Comparison of ENCODE assay signal across 7 cellular contexts in the genomic region with DNA sequence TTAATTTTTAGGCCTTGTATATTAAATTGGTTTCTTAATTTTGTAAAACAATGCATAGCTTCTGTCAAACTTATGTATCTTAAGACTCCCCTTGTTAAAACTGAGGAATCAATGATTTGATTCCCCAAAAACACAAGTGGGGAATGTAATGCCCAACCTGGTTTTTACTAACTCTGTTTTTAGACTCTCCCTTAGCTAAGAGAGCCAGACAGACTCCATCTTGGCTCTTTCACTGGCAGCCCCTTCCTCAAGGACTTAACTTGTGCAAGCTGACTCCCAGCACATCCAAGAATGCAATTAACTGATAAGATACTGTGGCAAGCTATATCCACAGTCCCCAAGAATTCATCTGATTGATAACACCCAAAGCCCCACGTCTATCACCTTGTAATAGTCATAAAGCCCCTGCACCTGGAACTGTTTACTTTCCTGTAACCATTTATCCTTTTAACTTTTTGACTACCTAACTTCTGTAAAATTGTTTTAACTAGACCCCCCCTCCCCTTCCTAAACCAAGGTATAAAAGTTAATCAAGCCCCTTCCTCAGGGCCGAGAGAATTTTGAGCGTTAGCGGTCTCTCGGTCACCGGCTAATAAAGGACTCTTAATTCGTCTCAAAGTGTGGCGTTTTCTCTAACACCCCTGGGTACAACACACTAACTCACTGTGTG. TPM values are rescaled to one million over a fixed set of nuclear protein-coding genes. Genes with fewer than 3 reads are reported as not detected.
DNase-seq lines count a peak whose midpoint lies in the region; ATAC-seq and TF ChIP-seq lines count a peak whose summit lies in the region.
"Not testable (repeated sequence)": the region's sequence is repeated elsewhere in the genome, so short reads cannot be mapped to it uniquely, and the experiment has no call there.

No MANE protein-coding gene starts in this region.

- not testable (repeated sequence) for TF ChIP-seq CTCF in GM12875 (IDR thresholded peaks at IDR 0.05; ENCODE audit: borderline replicate concordance, insufficient read depth, low read depth, low read length); Panc1 (IDR thresholded peaks at IDR 0.05)

- not testable (repeated sequence) for BruUV-seq in Panc1 (replicated peaks; lab: Mats Ljungman, UMichigan)

- not testable (repeated sequence) for H3K9me3 ChIP-seq in Panc1 (ENCODE audit: control insufficient read depth, insufficient read depth, low read depth, low read length); right cardiac atrium (ENCODE audit: control insufficient read depth, low read length); muscle layer of duodenum (ENCODE audit: control insufficient read depth in 1 of 2, low read length in 2 of 2)

- not testable (repeated sequence) for H3K27me3 ChIP-seq in Panc1 (ENCODE audit: control insufficient read depth, insufficient read depth, low read length); right cardiac atrium (ENCODE audit: control insufficient read depth, insufficient read depth); muscle layer of duodenum (ENCODE audit: low read depth, low read length)

- H3K27ac ChIP-seq in Panc1 (ENCODE audit: low read length), result peak overlapping the region; percentile 92
- H3K27ac ChIP-seq in right cardiac atrium (ENCODE audit: low read length), result peak overlapping the region; percentile 96
- H3K27ac ChIP-seq in muscle layer of duodenum (ENCODE audit: low read length), result peak overlapping the region; percentile 58
- H3K27ac ChIP-seq in skin epidermis, result peak overlapping the region in 20 of 21 experiments; percentile 70 to 93 (median 86)

- peak overlapping the region; percentile 87 for H3K4me3 Mint-ChIP-seq in activated T-helper 2 cell treated with anti-CD3 and anti-CD28 coated beads, Interferon-gamma antibody, Interleukin-2, Interleukin-4, amounts not matched to agents 10 μg/mL and 5 μg/mL and 100 μg/mL, durations not matched to agents 14 hours and 24 hours and 36 hours (ENCODE audit: low read depth)
- H3K4me3 Mint-ChIP-seq in dendritic cell treated with granulocyte-macrophage colony-stimulating factor and Interleukin-4, amounts not matched to agents 40 ng/mL and 50 ng/mL, for 4 days, result peak overlapping the region; percentile 80

- ATAC-seq in Panc1, right cardiac atrium: not testable (repeated sequence)

- H3K36me3 ChIP-seq in Panc1 (ENCODE audit: control insufficient read depth, insufficient read depth, low read length); muscle layer of duodenum (ENCODE audit: control insufficient read depth in 1 of 2, insufficient read depth in 2 of 2, low read length in 2 of 2): not testable (repeated sequence)

- POLR2A ChIA-PET in Panc1 (lab: Charles Lee), result not testable (repeated sequence)

- in situ Hi-C loops in Panc1 (cut with HindIII; ENCODE audit: low pct_unique_long_range_greater_than_20kb, low sequenced_read_pairs), result not testable (repeated sequence)

- H3K27me3 Mint-ChIP-seq in activated T-helper 2 cell treated with anti-CD3 and anti-CD28 coated beads, Interferon-gamma antibody, Interleukin-2, Interleukin-4, amounts not matched to agents 10 μg/mL and 5 μg/mL and 100 μg/mL, durations not matched to agents 14 hours and 24 hours and 36 hours (ENCODE audit: low read depth); dendritic cell treated with granulocyte-macrophage colony-stimulating factor and Interleukin-4, amounts not matched to agents 40 ng/mL and 50 ng/mL, for 4 days: not testable (repeated sequence)

- H3K9me3 Mint-ChIP-seq in activated T-helper 2 cell treated with anti-CD3 and anti-CD28 coated beads, Interferon-gamma antibody, Interleukin-2, Interleukin-4, amounts not matched to agents 10 μg/mL and 5 μg/mL and 100 μg/mL, durations not matched to agents 14 hours and 24 hours and 36 hours; dendritic cell treated with granulocyte-macrophage colony-stimulating factor and Interleukin-4, amounts not matched to agents 40 ng/mL and 50 ng/mL, for 4 days: not testable (repeated sequence)

- DNase-seq in Panc1 (ENCODE audit: low read depth, low spot score); activated T-helper 2 cell treated with anti-CD3 and anti-CD28 coated beads, Interferon-gamma antibody, Interleukin-2, Interleukin-4, amounts not matched to agents 10 μg/mL and 5 μg/mL and 100 μg/mL, durations not matched to agents 14 hours and 24 hours and 36 hours (ENCODE audit: low spot score); right cardiac atrium: not testable (repeated sequence)

- intact Hi-C loops in Panc1 (cut with micrococcal nuclease; ENCODE audit: unreplicated experiment); right cardiac atrium (cut with DNase I): not testable (repeated sequence)
- intact Hi-C loops in activated T-helper 2 cell treated with anti-CD3 and anti-CD28 coated beads, Interferon-gamma antibody, Interleukin-2, Interleukin-4, amounts not matched to agents 10 μg/mL and 5 μg/mL and 100 μg/mL, durations not matched to agents 14 hours and 24 hours and 36 hours (cut with micrococcal nuclease), result loop anchor here (1.0 to 10.0 kb wide), 3 partner anchors 76 to 349 kb away; partner anchors contain the start of genes AEN, HAPLN3, MRPL46 and MRPS11
- intact Hi-C loops in dendritic cell treated with granulocyte-macrophage colony-stimulating factor and Interleukin-4, amounts not matched to agents 40 ng/mL and 50 ng/mL, for 4 days (cut with micrococcal nuclease), result loop anchor here (1.0 to 5.0 kb wide), 2 partner anchors 77 to 78 kb away; partner anchors contain the start of genes AEN, MRPL46 and MRPS11

- H3K4me3 ChIP-seq in GM12875 (ENCODE audit: low read depth, low read length) (peak overlapping the region; percentile 60), Panc1 (ENCODE audit: low read depth in 2 of 2, low read length in 2 of 2) (peak overlapping the region; percentile 62 to 70), right cardiac atrium (ENCODE audit: low read length) (peak overlapping the region; percentile 96), muscle layer of duodenum (ENCODE audit: low read depth in 1 of 2, low read length in 2 of 2) (peak overlapping the region; percentile 76 to 79), skin epidermis (peak overlapping the region; percentile 44 to 68 (median 57))

- not testable (repeated sequence) for H3K4me1 Mint-ChIP-seq in activated T-helper 2 cell treated with anti-CD3 and anti-CD28 coated beads, Interferon-gamma antibody, Interleukin-2, Interleukin-4, amounts not matched to agents 10 μg/mL and 5 μg/mL and 100 μg/mL, durations not matched to agents 14 hours and 24 hours and 36 hours (ENCODE audit: low read depth); dendritic cell treated with granulocyte-macrophage colony-stimulating factor and Interleukin-4, amounts not matched to agents 40 ng/mL and 50 ng/mL, for 4 days (ENCODE audit: low read depth)

- not testable (repeated sequence) for H3K36me3 Mint-ChIP-seq in activated T-helper 2 cell treated with anti-CD3 and anti-CD28 coated beads, Interferon-gamma antibody, Interleukin-2, Interleukin-4, amounts not matched to agents 10 μg/mL and 5 μg/mL and 100 μg/mL, durations not matched to agents 14 hours and 24 hours and 36 hours (ENCODE audit: low read depth); dendritic cell treated with granulocyte-macrophage colony-stimulating factor and Interleukin-4, amounts not matched to agents 40 ng/mL and 50 ng/mL, for 4 days (ENCODE audit: low read depth)

- CTCF ChIA-PET in Panc1 (lab: Charles Lee), result not testable (repeated sequence)

- H3K4me1 ChIP-seq in Panc1 (ENCODE audit: control insufficient read depth, insufficient read depth, low read length); right cardiac atrium (ENCODE audit: control insufficient read depth, insufficient read depth, low read length): not testable (repeated sequence)
- peaks cover 0 to 18% of the 10 kb centered on the region in 2 donors for H3K4me1 ChIP-seq in muscle layer of duodenum (ENCODE audit: control insufficient read depth in 1 of 2, insufficient read depth in 2 of 2, low read length in 2 of 2)

- 8% methylated on average over 7 of the region's 8 CpGs for WGBS in right cardiac atrium

- peak overlapping the region; percentile 85 for H3K27ac Mint-ChIP-seq in activated T-helper 2 cell treated with anti-CD3 and anti-CD28 coated beads, Interferon-gamma antibody, Interleukin-2, Interleukin-4, amounts not matched to agents 10 μg/mL and 5 μg/mL and 100 μg/mL, durations not matched to agents 14 hours and 24 hours and 36 hours
- peak overlapping the region; percentile 83 for H3K27ac Mint-ChIP-seq in dendritic cell treated with granulocyte-macrophage colony-stimulating factor and Interleukin-4, amounts not matched to agents 40 ng/mL and 50 ng/mL, for 4 days

RNA-seq across cellular contexts. Expression of gene DET1, which starts 0.8 kb away (rescaled TPM):
- total RNA-seq in Panc1 (2021; ENCODE audit: unreplicated experiment) (5.2 TPM), right cardiac atrium (1 to 10 TPM; 5.1 to 8.0 (median 6.8) TPM)
- 4.8 TPM for polyA plus RNA-seq in Panc1 (2012; ENCODE audit: insufficient read length)
- 1.5 and 2.6 TPM in 2 replicates for total RNA-seq in activated T-helper 2 cell treated with anti-CD3 and anti-CD28 coated beads, Interferon-gamma antibody, Interleukin-2, Interleukin-4, amounts not matched to agents 10 μg/mL and 5 μg/mL and 100 μg/mL, durations not matched to agents 14 hours and 24 hours and 36 hours
- 6.0 TPM for polyA plus RNA-seq in right cardiac atrium
